In genomic region chr19:13905634-13906524, GRCh38 we compare ENCODE assay signal across 1 cellular context.
TF ChIP-seq lines count a peak whose summit lies in the region.

TSS of gene BRME1 (minus strand) at chr19:13906117. CDS start at chr19:13904892, 1,225 bp downstream.
TSS of gene CC2D1A (plus strand) at chr19:13906201. CDS start at chr19:13906442, 241 bp downstream.

TF ChIP-seq in H1, 55 proteins besides CTCF, POLR2A, EP300 and RAD21 (continued from another document):
- TF ChIP-seq RBBP5 (IDR thresholded peaks at IDR 0.05; ENCODE audit: borderline replicate concordance, low read depth, low read length) = peak; percentile 89; the same call in 1 of the 2 replicates
- no peak for TF ChIP-seq ATF2 (IDR thresholded peaks at IDR 0.05; ENCODE audit: low read length)
- no peak for TF ChIP-seq CEBPB (IDR thresholded peaks at IDR 0.05; ENCODE audit: low read depth, low read length)
- TF ChIP-seq MAFK (IDR thresholded peaks at IDR 0.05; ENCODE audit: low read depth, low read length) = no peak
- TF ChIP-seq JUND (IDR thresholded peaks at IDR 0.05; ENCODE audit: low read length) = no peak
- TF ChIP-seq JUN (IDR thresholded peaks at IDR 0.05; ENCODE audit: low read depth, low read length) = no peak
- no peak for TF ChIP-seq EZH2 (IDR thresholded peaks at IDR 0.05; ENCODE audit: low read depth, low read length, severe bottlenecking)
- no peak for TF ChIP-seq HDAC6 (IDR thresholded peaks at IDR 0.05; ENCODE audit: low read depth, low read length)
- no peak for TF ChIP-seq TCF12 (IDR thresholded peaks at IDR 0.05; ENCODE audit: low read depth, low read length)
- TF ChIP-seq KDM1A (IDR thresholded peaks at IDR 0.05; ENCODE audit: borderline replicate concordance, low read length) = no peak
- TF ChIP-seq SIN3A (conservative IDR thresholded peaks at IDR 0.05 in 1 of 2, IDR thresholded peaks at IDR 0.05 in 1 of 2; ENCODE audit: low read depth in 1 of 2, low read length in 2 of 2) = peak in 1 of 2 experiments; percentile 68; a peak in 2 of 4 replicates
- TF ChIP-seq SP4 (IDR thresholded peaks at IDR 0.05; ENCODE audit: low read length) = peak; percentile 87; the same call in 1 of the 2 replicates
- no peak for TF ChIP-seq RNF2 (IDR thresholded peaks at IDR 0.05; ENCODE audit: borderline replicate concordance, low read depth, low read length, missing control alignments, poor library complexity, severe bottlenecking)
- TF ChIP-seq CTBP2 (IDR thresholded peaks at IDR 0.05; ENCODE audit: borderline replicate concordance, insufficient read depth, insufficient read length, low read length) = no peak
- no peak for TF ChIP-seq CHD7 (IDR thresholded peaks at IDR 0.05; ENCODE audit: insufficient replicate concordance, low read length)
- no peak for TF ChIP-seq POU5F1 (IDR thresholded peaks at IDR 0.05; ENCODE audit: low read depth, low read length)
- no peak for TF ChIP-seq KDM5A (IDR thresholded peaks at IDR 0.05; ENCODE audit: low read length)
- 0 out of 2 replicates have a peak, but pooled peaks have one; percentile 13 for TF ChIP-seq SRF (IDR thresholded peaks at IDR 0.05; ENCODE audit: low read depth, low read length)
- peak; percentile 38; the same call in 1 of the 2 replicates for TF ChIP-seq TBP (IDR thresholded peaks at IDR 0.05; ENCODE audit: low read depth, low read length)
- TF ChIP-seq USF2 (IDR thresholded peaks at IDR 0.05; ENCODE audit: low read length) = no peak
- TF ChIP-seq CREB1 (IDR thresholded peaks at IDR 0.05) = peak; percentile 93
- TF ChIP-seq MAX (IDR thresholded peaks at IDR 0.05) = peak; percentile 97
- TF ChIP-seq CHD2 (IDR thresholded peaks at IDR 0.05; ENCODE audit: low read length) = 0 out of 2 replicates have a peak, but pooled peaks have one; percentile 65
- TF ChIP-seq SIX5 (IDR thresholded peaks at IDR 0.05; ENCODE audit: low read depth, low read length) = peak; percentile 81
- TF ChIP-seq BACH1 (IDR thresholded peaks at IDR 0.05; ENCODE audit: low read length) = peak; percentile 81
- TF ChIP-seq CBX8 (IDR thresholded peaks at IDR 0.05; ENCODE audit: borderline replicate concordance, low read depth, low read length) = no peak
- no peak for TF ChIP-seq ZNF274 (IDR thresholded peaks at IDR 0.05; ENCODE audit: borderline replicate concordance, extremely low read depth, low read length)
- TF ChIP-seq NRF1 (IDR thresholded peaks at IDR 0.05; ENCODE audit: low read depth, low read length) = peak; percentile 87
- TF ChIP-seq EGR1 (IDR thresholded peaks at IDR 0.05; ENCODE audit: borderline replicate concordance, low read depth, low read length) = peak; percentile 57; the same call in 1 of the 2 replicates
- no peak for TF ChIP-seq TAF7 (optimal IDR thresholded peaks at IDR 0.05; ENCODE audit: borderline replicate concordance, low read depth, low read length)
- TF ChIP-seq SP1 (IDR thresholded peaks at IDR 0.05; ENCODE audit: low read depth, low read length) = no peak
- no peak for TF ChIP-seq GABPA (IDR thresholded peaks at IDR 0.05; ENCODE audit: borderline replicate concordance, insufficient read depth, low read length)
- TF ChIP-seq KDM4A (IDR thresholded peaks at IDR 0.05; ENCODE audit: low read depth, low read length, severe bottlenecking) = peak; percentile 71
- TF ChIP-seq SUZ12 (IDR thresholded peaks at IDR 0.05; ENCODE audit: low read length) = no peak
- TF ChIP-seq SP2 (IDR thresholded peaks at IDR 0.05; ENCODE audit: low read length) = no peak
- TF ChIP-seq SIRT6 (IDR thresholded peaks at IDR 0.05; ENCODE audit: low read length) = no peak
- peak; percentile 41; the same call in 1 of the 2 replicates for TF ChIP-seq TAF1 (IDR thresholded peaks at IDR 0.05; ENCODE audit: low read depth, low read length)
- TF ChIP-seq POLR2AphosphoS5 (IDR thresholded peaks at IDR 0.05; ENCODE audit: low read depth, low read length) = 0 out of 2 replicates have a peak, but pooled peaks have one; percentile 37
- no peak for TF ChIP-seq CHD1 (IDR thresholded peaks at IDR 0.05; ENCODE audit: low read depth, low read length)
- TF ChIP-seq BRCA1 (IDR thresholded peaks at IDR 0.05; ENCODE audit: low read depth, low read length) = no peak
- no peak for TF ChIP-seq BCL11A (IDR thresholded peaks at IDR 0.05; ENCODE audit: low read depth in 2 of 2, low read length in 2 of 2)
- no peak for TF ChIP-seq NANOG (IDR thresholded peaks at IDR 0.05; ENCODE audit: insufficient read depth, low read depth, low read length, poor library complexity, severe bottlenecking)
- TF ChIP-seq FOSL1 (IDR thresholded peaks at IDR 0.05; ENCODE audit: insufficient read depth, low read depth, low read length) = no peak
- TF ChIP-seq PHF8 (conservative IDR thresholded peaks at IDR 0.05; ENCODE audit: low read depth, low read length) = peak; percentile 60; the same call in 1 of the 2 replicates
- TF ChIP-seq E2F6 (IDR thresholded peaks at IDR 0.05) = peak; percentile 100
- no peak for TF ChIP-seq SAP30 (IDR thresholded peaks at IDR 0.05; ENCODE audit: insufficient read depth, insufficient replicate concordance, low read length)
- TF ChIP-seq ATF3 (IDR thresholded peaks at IDR 0.05; ENCODE audit: insufficient read depth, low read depth, low read length) = 0 out of 2 replicates have a peak, but pooled peaks have one; percentile 43
- 0 out of 4 replicates have a peak, but pooled peaks of 1 of the 2 experiments have one; percentile 4 for TF ChIP-seq HDAC2 (IDR thresholded peaks at IDR 0.05; ENCODE audit: borderline replicate concordance in 1 of 2, low read depth in 2 of 2, low read length in 2 of 2)
- TF ChIP-seq TEAD4 (IDR thresholded peaks at IDR 0.05; ENCODE audit: low read depth, low read length) = no peak
